Comparison of ENCODE assay signal across 13 cellular contexts in the genomic region with DNA sequence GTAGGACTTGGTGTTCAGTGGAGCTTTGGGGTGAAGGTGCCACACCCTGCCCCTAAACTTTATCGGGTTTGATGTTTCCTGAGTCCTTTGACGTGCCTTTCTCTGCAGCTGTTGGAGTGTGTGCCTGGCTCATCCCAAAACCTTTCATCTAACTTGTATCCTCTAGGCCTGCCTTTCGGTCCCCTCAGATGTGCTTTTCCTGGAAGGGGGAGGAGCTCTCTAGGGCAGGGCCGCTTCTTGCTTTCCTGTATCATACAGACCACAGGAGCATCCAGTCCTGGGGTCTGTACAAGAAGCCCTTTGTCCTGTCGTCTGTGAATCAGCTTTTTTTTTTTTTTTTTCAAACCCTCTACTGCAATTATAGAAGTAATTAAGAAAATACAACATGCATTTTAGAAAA. TPM values are rescaled to one million over a fixed set of nuclear protein-coding genes. Genes with fewer than 3 reads are reported as not detected.
DNase-seq lines count a peak whose midpoint lies in the region; ATAC-seq, FAIRE-seq and TF ChIP-seq lines count a peak whose summit lies in the region.
"Had no signal": no experiment of that assay in that cellular context is flagged by ENCODE, and none has a peak within 500 bp of the region (broad histone marks: within the 10 kb centered on the region; RNA-seq: fewer than 3 reads in every experiment).

No MANE protein-coding gene starts in this region.

- ATAC-seq in SK-N-SH treated with all-trans-retinoic acid at 6 μM for 48 hours, result no peak

- H3K9me3 Mint-ChIP-seq in T-helper 1 cell treated with Interleukin-12 subunit alpha and Interleukin-12 subunit beta and Interleukin-4 antibody, amounts not matched to agents 30 μg/mL and 1 μg/mL, for 36 hours, result no peaks in the 10 kb centered on the region
- H3K9me3 Mint-ChIP-seq in activated naive CD4-positive, alpha-beta T cell treated with anti-CD3 and anti-CD28 coated beads, Interleukin-2, amount 50 U/mL, for 24 hours, result no peaks in the 10 kb centered on the region
- H3K9me3 Mint-ChIP-seq in neural crest cell, result no peaks in the 10 kb centered on the region
- H3K9me3 Mint-ChIP-seq: CD14-positive monocyte, HFFc6 had no signal

- TF ChIP-seq CTCF in bronchial epithelial cell (IDR thresholded peaks at IDR 0.05; ENCODE audit: insufficient read depth, low read length, severe bottlenecking), result no peak
- no peak for TF ChIP-seq CTCF in neural crest cell (conservative IDR thresholded peaks at IDR 0.05)

- H3K27ac Mint-ChIP-seq in T-helper 1 cell treated with Interleukin-12 subunit alpha and Interleukin-12 subunit beta and Interleukin-4 antibody, amounts not matched to agents 30 μg/mL and 1 μg/mL, for 36 hours, result peak overlapping the region; percentile 69
- peak overlapping the region; percentile 64 for H3K27ac Mint-ChIP-seq in activated naive CD4-positive, alpha-beta T cell treated with anti-CD3 and anti-CD28 coated beads, Interleukin-2, amount 50 U/mL, for 24 hours
- peak overlapping the region; percentile 30 for H3K27ac Mint-ChIP-seq in neural crest cell (ENCODE audit: unreplicated experiment)
- H3K27ac Mint-ChIP-seq: HFFc6 had no signal

- H3K4me1 Mint-ChIP-seq in T-helper 1 cell treated with Interleukin-12 subunit alpha and Interleukin-12 subunit beta and Interleukin-4 antibody, amounts not matched to agents 30 μg/mL and 1 μg/mL, for 36 hours (ENCODE audit: low read depth), result peaks cover 41% of the 10 kb centered on the region
- peaks cover 28% of the 10 kb centered on the region for H3K4me1 Mint-ChIP-seq in activated naive CD4-positive, alpha-beta T cell treated with anti-CD3 and anti-CD28 coated beads, Interleukin-2, amount 50 U/mL, for 24 hours
- peaks cover 30% of the 10 kb centered on the region for H3K4me1 Mint-ChIP-seq in neural crest cell
- H3K4me1 Mint-ChIP-seq: CD14-positive monocyte had no signal

- no peak for DNase-seq in T-helper 1 cell
- DNase-seq in activated naive CD4-positive, alpha-beta T cell treated with Interleukin-2 at 50 U/mL for 16 hours, result no peak
- DNase-seq in bronchial epithelial cell (ENCODE audit: low read depth), result no peak
- DNase-seq in neural crest cell (ENCODE audit: low read depth, low spot score), result no peak
- no peak for DNase-seq in medulla oblongata (ENCODE audit: extremely low spot score)
- DNase-seq: DMS53, GF-D8, HCEC 1CT, HFFc6 had no signal

- H3K4me3 ChIP-seq in bronchial epithelial cell (ENCODE audit: low read depth, low read length), result no peak overlapping the region

- H3K36me3 Mint-ChIP-seq in T-helper 1 cell treated with Interleukin-12 subunit alpha and Interleukin-12 subunit beta and Interleukin-4 antibody, amounts not matched to agents 30 μg/mL and 1 μg/mL, for 36 hours (ENCODE audit: low read depth), result peaks cover 16% of the 10 kb centered on the region
- peaks cover 1% of the 10 kb centered on the region for H3K36me3 Mint-ChIP-seq in activated naive CD4-positive, alpha-beta T cell treated with anti-CD3 and anti-CD28 coated beads, Interleukin-2, amount 50 U/mL, for 24 hours
- peaks cover 7% of the 10 kb centered on the region for H3K36me3 Mint-ChIP-seq in neural crest cell (ENCODE audit: low read depth)

- H3K27me3 Mint-ChIP-seq in T-helper 1 cell treated with Interleukin-12 subunit alpha and Interleukin-12 subunit beta and Interleukin-4 antibody, amounts not matched to agents 30 μg/mL and 1 μg/mL, for 36 hours (ENCODE audit: low read depth), result no peaks in the 10 kb centered on the region
- no peaks in the 10 kb centered on the region for H3K27me3 Mint-ChIP-seq in activated naive CD4-positive, alpha-beta T cell treated with anti-CD3 and anti-CD28 coated beads, Interleukin-2, amount 50 U/mL, for 24 hours
- no peaks in the 10 kb centered on the region for H3K27me3 Mint-ChIP-seq in neural crest cell (ENCODE audit: low read depth)

- peak overlapping the region; percentile 28 for H3K4me3 Mint-ChIP-seq in T-helper 1 cell treated with Interleukin-12 subunit alpha and Interleukin-12 subunit beta and Interleukin-4 antibody, amounts not matched to agents 30 μg/mL and 1 μg/mL, for 36 hours
- no peak overlapping the region for H3K4me3 Mint-ChIP-seq in activated naive CD4-positive, alpha-beta T cell treated with anti-CD3 and anti-CD28 coated beads, Interleukin-2, amount 50 U/mL, for 24 hours
- no peak overlapping the region for H3K4me3 Mint-ChIP-seq in neural crest cell
- H3K4me3 Mint-ChIP-seq: CD14-positive monocyte, HFFc6 had no signal

- peak; percentile 55 for FAIRE-seq in bronchial epithelial cell (lab: Jason Lieb, UNC)

- no peaks in the 10 kb centered on the region for H3K27me3 ChIP-seq in bronchial epithelial cell (ENCODE audit: control insufficient read depth, insufficient read depth, low read length)

- peaks cover 30% of the 10 kb centered on the region for H3K36me3 ChIP-seq in bronchial epithelial cell (ENCODE audit: control insufficient read depth, insufficient read depth, low read length)

TF ChIP-seq in SK-N-SH treated with all-trans-retinoic acid at 6 μM for 48 hours, 23 proteins besides CTCF, POLR2A, EP300 and RAD21 (continues in another document):
- TF ChIP-seq ISL1 (CRISPR knock-in tag; IDR thresholded peaks at IDR 0.05) (no peak), PPARA (CRISPR knock-in tag; IDR thresholded peaks at IDR 0.05; ENCODE audit: borderline replicate concordance) (no peak), ZFP3 (CRISPR knock-in tag; IDR thresholded peaks at IDR 0.05) (no peak), ARNTL (CRISPR knock-in tag; IDR thresholded peaks at IDR 0.05; ENCODE audit: borderline replicate concordance, low read depth) (no peak), ZNF8 (CRISPR knock-in tag; IDR thresholded peaks at IDR 0.05) (no peak), RARB (CRISPR knock-in tag; IDR thresholded peaks at IDR 0.05) (no peak), ZC3H10 (CRISPR knock-in tag; IDR thresholded peaks at IDR 0.05) (no peak), CSDC2 (CRISPR knock-in tag; IDR thresholded peaks at IDR 0.05) (no peak)
- TF ChIP-seq, protein P1, sequence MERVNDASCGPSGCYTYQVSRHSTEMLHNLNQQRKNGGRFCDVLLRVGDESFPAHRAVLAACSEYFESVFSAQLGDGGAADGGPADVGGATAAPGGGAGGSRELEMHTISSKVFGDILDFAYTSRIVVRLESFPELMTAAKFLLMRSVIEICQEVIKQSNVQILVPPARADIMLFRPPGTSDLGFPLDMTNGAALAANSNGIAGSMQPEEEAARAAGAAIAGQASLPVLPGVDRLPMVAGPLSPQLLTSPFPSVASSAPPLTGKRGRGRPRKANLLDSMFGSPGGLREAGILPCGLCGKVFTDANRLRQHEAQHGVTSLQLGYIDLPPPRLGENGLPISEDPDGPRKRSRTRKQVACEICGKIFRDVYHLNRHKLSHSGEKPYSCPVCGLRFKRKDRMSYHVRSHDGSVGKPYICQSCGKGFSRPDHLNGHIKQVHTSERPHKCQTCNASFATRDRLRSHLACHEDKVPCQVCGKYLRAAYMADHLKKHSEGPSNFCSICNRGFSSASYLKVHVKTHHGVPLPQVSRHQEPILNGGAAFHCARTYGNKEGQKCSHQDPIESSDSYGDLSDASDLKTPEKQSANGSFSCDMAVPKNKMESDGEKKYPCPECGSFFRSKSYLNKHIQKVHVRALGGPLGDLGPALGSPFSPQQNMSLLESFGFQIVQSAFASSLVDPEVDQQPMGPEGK (CRISPR knock-in tag; IDR thresholded peaks at IDR 0.05; ENCODE audit: borderline replicate concordance), result no peak
- TF ChIP-seq, protein P2, sequence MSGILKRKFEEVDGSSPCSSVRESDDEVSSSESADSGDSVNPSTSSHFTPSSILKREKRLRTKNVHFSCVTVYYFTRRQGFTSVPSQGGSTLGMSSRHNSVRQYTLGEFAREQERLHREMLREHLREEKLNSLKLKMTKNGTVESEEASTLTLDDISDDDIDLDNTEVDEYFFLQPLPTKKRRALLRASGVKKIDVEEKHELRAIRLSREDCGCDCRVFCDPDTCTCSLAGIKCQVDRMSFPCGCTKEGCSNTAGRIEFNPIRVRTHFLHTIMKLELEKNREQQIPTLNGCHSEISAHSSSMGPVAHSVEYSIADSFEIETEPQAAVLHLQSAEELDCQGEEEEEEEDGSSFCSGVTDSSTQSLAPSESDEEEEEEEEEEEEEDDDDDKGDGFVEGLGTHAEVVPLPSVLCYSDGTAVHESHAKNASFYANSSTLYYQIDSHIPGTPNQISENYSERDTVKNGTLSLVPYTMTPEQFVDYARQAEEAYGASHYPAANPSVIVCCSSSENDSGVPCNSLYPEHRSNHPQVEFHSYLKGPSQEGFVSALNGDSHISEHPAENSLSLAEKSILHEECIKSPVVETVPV (CRISPR knock-in tag; IDR thresholded peaks at IDR 0.05), result no peak
- TF ChIP-seq, protein P3, sequence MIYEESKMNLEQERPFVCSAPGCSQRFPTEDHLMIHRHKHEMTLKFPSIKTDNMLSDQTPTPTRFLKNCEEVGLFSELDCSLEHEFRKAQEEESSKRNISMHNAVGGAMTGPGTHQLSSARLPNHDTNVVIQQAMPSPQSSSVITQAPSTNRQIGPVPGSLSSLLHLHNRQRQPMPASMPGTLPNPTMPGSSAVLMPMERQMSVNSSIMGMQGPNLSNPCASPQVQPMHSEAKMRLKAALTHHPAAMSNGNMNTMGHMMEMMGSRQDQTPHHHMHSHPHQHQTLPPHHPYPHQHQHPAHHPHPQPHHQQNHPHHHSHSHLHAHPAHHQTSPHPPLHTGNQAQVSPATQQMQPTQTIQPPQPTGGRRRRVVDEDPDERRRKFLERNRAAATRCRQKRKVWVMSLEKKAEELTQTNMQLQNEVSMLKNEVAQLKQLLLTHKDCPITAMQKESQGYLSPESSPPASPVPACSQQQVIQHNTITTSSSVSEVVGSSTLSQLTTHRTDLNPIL (CRISPR knock-in tag; IDR thresholded peaks at IDR 0.05; ENCODE audit: low read depth), result no peak
- TF ChIP-seq, protein P4, sequence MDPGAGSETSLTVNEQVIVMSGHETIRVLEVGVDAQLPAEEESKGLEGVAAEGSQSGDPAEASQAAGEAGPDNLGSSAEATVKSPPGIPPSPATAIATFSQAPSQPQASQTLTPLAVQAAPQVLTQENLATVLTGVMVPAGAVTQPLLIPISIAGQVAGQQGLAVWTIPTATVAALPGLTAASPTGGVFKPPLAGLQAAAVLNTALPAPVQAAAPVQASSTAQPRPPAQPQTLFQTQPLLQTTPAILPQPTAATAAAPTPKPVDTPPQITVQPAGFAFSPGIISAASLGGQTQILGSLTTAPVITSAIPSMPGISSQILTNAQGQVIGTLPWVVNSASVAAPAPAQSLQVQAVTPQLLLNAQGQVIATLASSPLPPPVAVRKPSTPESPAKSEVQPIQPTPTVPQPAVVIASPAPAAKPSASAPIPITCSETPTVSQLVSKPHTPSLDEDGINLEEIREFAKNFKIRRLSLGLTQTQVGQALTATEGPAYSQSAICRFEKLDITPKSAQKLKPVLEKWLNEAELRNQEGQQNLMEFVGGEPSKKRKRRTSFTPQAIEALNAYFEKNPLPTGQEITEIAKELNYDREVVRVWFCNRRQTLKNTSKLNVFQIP (CRISPR knock-in tag; IDR thresholded peaks at IDR 0.05; ENCODE audit: borderline replicate concordance, low read depth), result no peak

RNA-seq across cellular contexts. Expression of a gene that starts 35.7 kb away (rescaled TPM):
- 89.2 and 117 TPM in 2 replicates for total RNA-seq in bronchial epithelial cell
- 35.6 and 42.5 TPM in 2 replicates for total RNA-seq in neural crest cell

RNA-seq across cellular contexts. Expression of a gene that starts 56.1 kb away (rescaled TPM):
- total RNA-seq in bronchial epithelial cell (0.53 and 0.90 TPM in 2 replicates), neural crest cell (3.7 and 4.3 TPM in 2 replicates)
- total RNA-seq: HFFc6 had no signal
